ENCODE assay signal across 10 cellular contexts in genomic region chr11:61091373-61092279, GRCh38. TPM values are rescaled to one million over a fixed set of nuclear protein-coding genes. Genes with fewer than 3 reads are reported as not detected.
DNase-seq lines count a peak whose midpoint lies in the region; ATAC-seq, FAIRE-seq and TF ChIP-seq lines count a peak whose summit lies in the region.
"Had no signal": no experiment of that assay in that cellular context is flagged by ENCODE, and none has a peak within 500 bp of the region (broad histone marks: within the 10 kb centered on the region; RNA-seq: fewer than 3 reads in every experiment).

No MANE protein-coding gene starts in this region.

- CTCF ChIA-PET in A549 (lab: Yijun Ruan, JAX) = interaction anchor here (0.9 kb wide), 1 partner anchor 22 kb away, joined by 3 read pairs; no protein-coding TSS in a partner anchor
- CTCF ChIA-PET in activated CD4-positive, alpha-beta T cell treated with anti-CD3 and anti-CD28 coated beads, Interleukin-2, amount 10 ng/mL, durations not matched to agents 7 days and 5 days (lab: Charles Lee) = interaction anchor here (0.9 to 2.6 kb wide), 9 partner anchors 8 to 64 kb away, joined by 3 to 10 read pairs (median 5); partner anchors contain the start of gene CD5

- POLR2A ChIA-PET in A549 (lab: Yijun Ruan, JAX) = no interaction called here
- POLR2A ChIA-PET in activated CD4-positive, alpha-beta T cell treated with anti-CD3 and anti-CD28 coated beads, Interleukin-2, amount 10 ng/mL, durations not matched to agents 7 days and 5 days (lab: Charles Lee) = interaction anchor here (0.6 to 1.9 kb wide), 5 partner anchors 11 to 64 kb away, joined by 3 to 11 read pairs (median 3); partner anchors contain the start of gene CD5

- in situ Hi-C loops in GM18951 (cut with MboI; ENCODE audit: low sequenced_read_pairs, unreplicated experiment) = no loop called here

- TF ChIP-seq RAD21 in A549 (conservative IDR thresholded peaks at IDR 0.05 in 1 of 2, IDR thresholded peaks at IDR 0.05 in 1 of 2) = no peak

- TF ChIP-seq CTCF in A549 (IDR thresholded peaks at IDR 0.05) (no peak), fibroblast of villous mesenchyme (IDR thresholded peaks at IDR 0.05; ENCODE audit: insufficient read depth, low read depth, low read length) (no peak)

- H3K4me3 ChIP-seq in A549 (no peak overlapping the region), fibroblast of villous mesenchyme (ENCODE audit: low read depth, low read length) (no peak overlapping the region)
- H3K4me3 ChIP-seq: thoracic aorta had no signal

- peaks cover 71% of the 10 kb centered on the region for H3K4me1 Mint-ChIP-seq in activated CD4-positive, alpha-beta T cell treated with anti-CD3 and anti-CD28 coated beads, Interleukin-2, amount 10 ng/mL, durations not matched to agents 7 days and 5 days

- no peak for TF ChIP-seq EP300 in A549 (IDR thresholded peaks at IDR 0.05)

- H3K4me2 ChIP-seq in A549 = no peak overlapping the region

- 80% methylated on average over 14 of the region's 17 CpGs for WGBS in A549 (ENCODE audit: missing lambda C conversion rate)

- peaks cover 4% of the 10 kb centered on the region for H3K36me3 Mint-ChIP-seq in activated CD4-positive, alpha-beta T cell treated with anti-CD3 and anti-CD28 coated beads, Interleukin-2, amount 10 ng/mL, durations not matched to agents 7 days and 5 days (ENCODE audit: low read depth)

- TF ChIP-seq POLR2A in A549 (IDR thresholded peaks at IDR 0.05; ENCODE audit: low read length) (no peak), GM18951 (IDR thresholded peaks at IDR 0.05; ENCODE audit: extremely low read depth, insufficient read depth, insufficient read length) (peak; percentile 16)

- H3K9me3 ChIP-seq in A549 = no peaks in the 10 kb centered on the region
- H3K9me3 ChIP-seq: Caco-2, thoracic aorta had no signal

- no peaks in the 10 kb centered on the region for H3K9me3 Mint-ChIP-seq in activated CD4-positive, alpha-beta T cell treated with anti-CD3 and anti-CD28 coated beads, Interleukin-2, amount 10 ng/mL, durations not matched to agents 7 days and 5 days

- 0 out of 3 replicates have a peak, but pooled peaks cover 3% of the 10 kb centered on the region for H3K4me1 ChIP-seq in A549
- H3K4me1 ChIP-seq: Caco-2 had no signal

- peak; percentile 36 to 44; a peak in 2 of 6 replicates for ATAC-seq in A549
- no peak for ATAC-seq in GM21381 (IDR thresholded peaks at IDR 0.05; ENCODE audit: unreplicated experiment)
- ATAC-seq in HG03139 (IDR thresholded peaks at IDR 0.05; ENCODE audit: unreplicated experiment) = no peak
- no peak for ATAC-seq in HG03439 (IDR thresholded peaks at IDR 0.05; ENCODE audit: unreplicated experiment)

- FAIRE-seq in A549 (lab: Jason Lieb, UNC) = no peak

- no peak overlapping the region for H3K27ac ChIP-seq in A549
- H3K27ac ChIP-seq: thoracic aorta had no signal

- DNase-seq in A549 (ENCODE audit: low read depth in 1 of 2, low spot score in 1 of 2) (no peak), fibroblast of villous mesenchyme (ENCODE audit: low read depth) (peak; percentile 10)
- DNase-seq in activated CD4-positive, alpha-beta T cell treated with anti-CD3 and anti-CD28 coated beads, Interleukin-2, amount 10 ng/mL, durations not matched to agents 7 days and 5 days = no peak
- no peak for DNase-seq in effector CD8-positive, alpha-beta T cell (lab: John Stamatoyannopoulos, UW)
- DNase-seq: Caco-2 had no signal

- H3K27me3 Mint-ChIP-seq in activated CD4-positive, alpha-beta T cell treated with anti-CD3 and anti-CD28 coated beads, Interleukin-2, amount 10 ng/mL, durations not matched to agents 7 days and 5 days = no peaks in the 10 kb centered on the region

- peak overlapping the region; percentile 73 for H3K4me3 Mint-ChIP-seq in activated CD4-positive, alpha-beta T cell treated with anti-CD3 and anti-CD28 coated beads, Interleukin-2, amount 10 ng/mL, durations not matched to agents 7 days and 5 days

- H3K27ac Mint-ChIP-seq in activated CD4-positive, alpha-beta T cell treated with anti-CD3 and anti-CD28 coated beads, Interleukin-2, amount 10 ng/mL, durations not matched to agents 7 days and 5 days = peak overlapping the region; percentile 89

TF ChIP-seq in A549, 52 proteins besides CTCF, POLR2A, EP300 and RAD21:
- TF ChIP-seq ATOH8 (CRISPR knock-in tag; IDR thresholded peaks at IDR 0.05; ENCODE audit: low read depth) (no peak), HOXB5 (CRISPR knock-in tag; IDR thresholded peaks at IDR 0.05) (no peak), ZNF302 (CRISPR knock-in tag; IDR thresholded peaks at IDR 0.05) (no peak)
- TF ChIP-seq, protein P1, sequence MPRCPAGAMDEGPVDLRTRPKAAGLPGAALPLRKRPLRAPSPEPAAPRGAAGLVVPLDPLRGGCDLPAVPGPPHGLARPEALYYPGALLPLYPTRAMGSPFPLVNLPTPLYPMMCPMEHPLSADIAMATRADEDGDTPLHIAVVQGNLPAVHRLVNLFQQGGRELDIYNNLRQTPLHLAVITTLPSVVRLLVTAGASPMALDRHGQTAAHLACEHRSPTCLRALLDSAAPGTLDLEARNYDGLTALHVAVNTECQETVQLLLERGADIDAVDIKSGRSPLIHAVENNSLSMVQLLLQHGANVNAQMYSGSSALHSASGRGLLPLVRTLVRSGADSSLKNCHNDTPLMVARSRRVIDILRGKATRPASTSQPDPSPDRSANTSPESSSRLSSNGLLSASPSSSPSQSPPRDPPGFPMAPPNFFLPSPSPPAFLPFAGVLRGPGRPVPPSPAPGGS (IDR thresholded peaks at IDR 0.05) = no peak

RNA-seq across cellular contexts. Expression of gene CD5, which starts 10.7 kb away (rescaled TPM):
- polyA plus RNA-seq in A549 (2011; rRNA removed) (0.04 TPM in 1 of 2 replicates, not detected in the other), A549 (2017; fragmentation: RNase III; extraction: RNeasy Plus Mini Kit Qiagen cat#74134 plus additional on column Dnase treatment) (not detected in 3 replicates)
- polyA plus RNA-seq in A549 (2012; cell fraction: cytosol; rRNA removed) = not detected in 2 replicates
- polyA plus RNA-seq in A549 (2012; cell fraction: nucleus; rRNA removed) = not detected in 2 replicates
- not detected in 2 replicates for polyA minus RNA-seq in A549 (2011; rRNA and poly(A)+ RNA removed)
- total RNA-seq in activated CD4-positive, alpha-beta T cell treated with anti-CD3 and anti-CD28 coated beads, Interleukin-2, amount 10 ng/mL, durations not matched to agents 7 days and 5 days = 100 to 1,000 TPM; 379 to 405 TPM
- not detected in 2 replicates for total RNA-seq in fibroblast of villous mesenchyme
- total RNA-seq: Caco-2 had no signal

Comparison
In these comparisons a context has a peak if more than half of its experiments do, and no peak if none do; other contexts are left out.
1. ATAC-seq: peak in A549 (2 of 2); none in GM21381 (single experiment), HG03139 (single experiment) and HG03439 (single experiment).
2. RNA of gene CD5, which starts 10.7 kb away (total RNA-seq): 379 to 405 TPM in activated CD4-positive, alpha-beta T cell treated with anti-CD3 and anti-CD28 coated beads, Interleukin-2, amount 10 ng/mL, durations not matched to agents 7 days and 5 days; not detected in fibroblast of villous mesenchyme; every median in the first group is over 100 times any median in the second.